ENCODE assay signal across 9 cellular contexts in the genomic region with DNA sequence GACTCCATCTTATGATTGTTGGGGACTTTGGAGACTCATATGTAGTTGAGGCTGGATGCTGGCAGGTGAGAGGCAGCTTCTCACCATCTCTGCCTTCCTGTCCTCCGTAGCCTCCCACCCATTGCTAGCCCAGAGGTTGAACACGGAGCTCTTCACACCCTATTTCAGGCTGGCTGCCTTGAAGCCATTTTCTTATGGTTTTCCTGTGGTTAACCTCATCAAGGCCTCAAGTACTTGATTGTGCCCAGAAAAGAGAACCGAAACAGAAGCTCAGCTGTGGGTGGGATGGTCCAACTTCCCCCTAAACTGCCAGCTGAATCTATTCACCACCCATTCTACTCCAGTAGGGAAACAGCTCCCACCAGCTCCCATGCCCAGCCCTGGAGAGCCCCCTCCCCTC.
A peak's percentile ranks its signal among the peaks of the same experiment; 100 is the strongest.
DNase-seq lines count a peak whose midpoint lies in the region; ATAC-seq, FAIRE-seq and TF ChIP-seq lines count a peak whose summit lies in the region.
"Had no signal": no experiment of that assay in that cellular context is flagged by ENCODE, and none has a peak within 500 bp of the region (broad histone marks: within the 10 kb centered on the region; RNA-seq: fewer than 3 reads in every experiment).

No MANE protein-coding gene starts in this region.

- H3K9me3 Mint-ChIP-seq in activated naive CD8-positive, alpha-beta T cell treated with anti-CD3 and anti-CD28 coated beads, Interleukin-2, amount 10 ng/mL, durations not matched to agents 7 days and 5 days: no peaks in the 10 kb centered on the region

- 73% methylated on average over 3 of the region's 3 CpGs for WGBS in prostate gland

- no peak for TF ChIP-seq POLR2A in NB4 (IDR thresholded peaks at IDR 0.05; ENCODE audit: extremely low read depth, insufficient read length)
- no peak for TF ChIP-seq POLR2A in prostate gland (IDR thresholded peaks at IDR 0.05)

- no peak for TF ChIP-seq CTCF in NB4 (IDR thresholded peaks at IDR 0.05; ENCODE audit: low read depth, low read length)
- TF ChIP-seq CTCF in foreskin fibroblast (IDR thresholded peaks at IDR 0.05; ENCODE audit: low read depth, low read length): no peak
- no peak for TF ChIP-seq CTCF in prostate gland (IDR thresholded peaks at IDR 0.05)

- no peak overlapping the region for H3K27ac ChIP-seq in prostate gland

- POLR2A ChIA-PET in activated naive CD8-positive, alpha-beta T cell treated with anti-CD3 and anti-CD28 coated beads, Interleukin-2, amount 10 ng/mL, durations not matched to agents 7 days and 5 days (lab: Charles Lee): interaction anchor here (1.2 kb wide), 1 partner anchor 12 kb away, joined by 5 read pairs; no protein-coding TSS in a partner anchor

- peak; percentile 95 for FAIRE-seq in GM18507 (lab: Jason Lieb, UNC)
- FAIRE-seq: endometrium had no signal

- DNase-seq in GM18507 (ENCODE audit: extremely low spot score, insufficient read length, low read depth): peak; percentile 60
- peak; percentile 93 for DNase-seq in NB4 (ENCODE audit: low read depth)
- DNase-seq in activated naive CD8-positive, alpha-beta T cell treated with anti-CD3 and anti-CD28 coated beads, Interleukin-2, amount 10 ng/mL, durations not matched to agents 7 days and 5 days: peak; percentile 48
- DNase-seq in ACHN: no peak
- no peak for DNase-seq in foreskin fibroblast
- no peak for DNase-seq in prostate gland (ENCODE audit: low spot score)
- no peak for DNase-seq in NCI-H2081 treated with DMSO at 0.1 percent for 48 hours (lab: John Stamatoyannopoulos, UW)

- H3K4me3 ChIP-seq in NB4 (ENCODE audit: low read depth, low read length): no peak overlapping the region
- no peak overlapping the region for H3K4me3 ChIP-seq in foreskin fibroblast (ENCODE audit: low read depth in 1 of 2, low read length in 2 of 2)
- no peak overlapping the region for H3K4me3 ChIP-seq in prostate gland

- intact Hi-C loops in prostate gland (cut with DNase I): no loop called here

- H3K36me3 ChIP-seq in prostate gland: no peaks in the 10 kb centered on the region

- no peaks in the 10 kb centered on the region for H3K4me1 ChIP-seq in prostate gland (replicated peaks)

- no peaks in the 10 kb centered on the region for H3K27me3 ChIP-seq in prostate gland (replicated peaks; ENCODE audit: insufficient read depth)

- no peaks in the 10 kb centered on the region for H3K36me3 Mint-ChIP-seq in activated naive CD8-positive, alpha-beta T cell treated with anti-CD3 and anti-CD28 coated beads, Interleukin-2, amount 10 ng/mL, durations not matched to agents 7 days and 5 days

- ATAC-seq in HG02588 (IDR thresholded peaks at IDR 0.05; ENCODE audit: unreplicated experiment): peak; percentile 99
- ATAC-seq in activated naive CD8-positive, alpha-beta T cell treated with anti-CD3 and anti-CD28 coated beads, Interleukin-2, amount 10 ng/mL, durations not matched to agents 7 days and 5 days (ENCODE audit: low read depth): peak; percentile 97

- H3K27me3 Mint-ChIP-seq in activated naive CD8-positive, alpha-beta T cell treated with anti-CD3 and anti-CD28 coated beads, Interleukin-2, amount 10 ng/mL, durations not matched to agents 7 days and 5 days: peaks cover 88% of the 10 kb centered on the region

- no peaks in the 10 kb centered on the region for H3K9me3 ChIP-seq in prostate gland

- in situ Hi-C loops in ACHN (cut with HindIII; ENCODE audit: low pct_ligation_motif_present, low pct_unique_long_range_greater_than_20kb, low sequenced_read_pairs): no loop called here

- H3K27ac Mint-ChIP-seq in activated naive CD8-positive, alpha-beta T cell treated with anti-CD3 and anti-CD28 coated beads, Interleukin-2, amount 10 ng/mL, durations not matched to agents 7 days and 5 days: peak overlapping the region; percentile 7

- peaks cover 19% of the 10 kb centered on the region for H3K4me1 Mint-ChIP-seq in activated naive CD8-positive, alpha-beta T cell treated with anti-CD3 and anti-CD28 coated beads, Interleukin-2, amount 10 ng/mL, durations not matched to agents 7 days and 5 days

- peak overlapping the region; percentile 59 for H3K4me3 Mint-ChIP-seq in activated naive CD8-positive, alpha-beta T cell treated with anti-CD3 and anti-CD28 coated beads, Interleukin-2, amount 10 ng/mL, durations not matched to agents 7 days and 5 days

Comparison
In these comparisons a context has a peak if more than half of its experiments do, and no peak if none do; other contexts are left out.
1. DNase-seq: peak in GM18507 (single experiment), NB4 (single experiment) and activated naive CD8-positive, alpha-beta T cell treated with anti-CD3 and anti-CD28 coated beads, Interleukin-2, amount 10 ng/mL, durations not matched to agents 7 days and 5 days (single experiment); none in ACHN (single experiment), foreskin fibroblast (0 of 2), prostate gland (single experiment) and NCI-H2081 treated with DMSO at 0.1 percent for 48 hours (single experiment).